In the genomic region with DNA sequence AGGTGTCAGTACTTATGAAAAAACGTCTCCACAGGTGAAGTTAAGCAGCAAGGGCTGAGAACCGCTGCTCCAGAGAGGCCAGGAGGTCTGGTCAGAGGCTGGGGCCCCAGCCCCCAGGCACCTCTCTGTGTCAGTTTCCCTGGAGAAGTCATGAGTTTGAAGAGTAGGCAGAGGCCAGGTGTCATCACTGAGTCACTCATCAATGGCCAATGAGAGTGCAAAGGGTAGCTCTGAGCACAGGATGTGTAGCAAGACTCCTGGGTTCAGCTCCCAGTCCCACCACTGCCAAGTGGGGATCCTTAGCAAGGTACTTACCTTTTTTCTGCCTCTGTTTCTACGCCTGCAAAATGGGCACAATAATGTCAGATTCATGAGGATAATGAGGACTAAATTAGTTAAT, we compare ENCODE assay signal across 1 cellular context.
A peak's percentile ranks its signal among the peaks of the same experiment; 100 is the strongest.
TF ChIP-seq lines count a peak whose summit lies in the region.

No MANE protein-coding gene starts in this region.

TF ChIP-seq in K562, 482 proteins besides CTCF, POLR2A, EP300 and RAD21:
- TF ChIP-seq MAFF (IDR thresholded peaks at IDR 0.05; ENCODE audit: low read length) (no peak), RBM25 (IDR thresholded peaks at IDR 0.05; ENCODE audit: low read depth, low read length, severe bottlenecking) (peak; percentile 63)
TF ChIP-seq in K562: peak in this region for 1.
